In the genomic region with DNA sequence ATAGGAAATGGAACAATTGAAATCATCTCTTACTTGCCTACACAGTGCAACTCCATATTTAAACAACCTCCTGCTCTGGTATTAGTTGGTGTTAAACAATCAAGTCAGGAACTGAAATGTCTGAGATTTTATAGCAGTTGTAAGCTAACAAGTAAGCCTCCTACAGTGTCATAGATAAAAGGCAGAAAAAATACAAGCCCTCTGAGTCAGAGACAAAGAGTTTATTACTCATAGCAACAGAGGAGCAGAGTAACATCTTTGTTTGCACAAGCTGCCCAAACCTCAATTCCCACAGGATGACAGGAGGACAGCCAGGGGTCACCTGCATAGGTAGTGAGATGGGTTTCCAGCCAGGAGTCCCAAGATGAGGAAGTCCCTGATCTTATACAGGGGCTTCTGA, we compare ENCODE assay signal across 1 cellular context.
A peak's percentile ranks its signal among the peaks of the same experiment; 100 is the strongest.
TF ChIP-seq lines count a peak whose summit lies in the region.

No MANE protein-coding gene starts in this region.

TF ChIP-seq in HCT116, 20 proteins besides CTCF, POLR2A, EP300 and RAD21 (continued from another document):
- TF ChIP-seq CEBPB (IDR thresholded peaks at IDR 0.05; ENCODE audit: low read depth) (peak; percentile 29; the same call in 1 of the 2 replicates), SP1 (IDR thresholded peaks at IDR 0.05; ENCODE audit: low read depth) (peak; percentile 54), ZNF274 (IDR thresholded peaks at IDR 0.05; ENCODE audit: low read depth, low read length) (no peak)
TF ChIP-seq in HCT116: peak in this region for 5.
